Comparison of ENCODE assay signal across 1 cellular context in the genomic region with DNA sequence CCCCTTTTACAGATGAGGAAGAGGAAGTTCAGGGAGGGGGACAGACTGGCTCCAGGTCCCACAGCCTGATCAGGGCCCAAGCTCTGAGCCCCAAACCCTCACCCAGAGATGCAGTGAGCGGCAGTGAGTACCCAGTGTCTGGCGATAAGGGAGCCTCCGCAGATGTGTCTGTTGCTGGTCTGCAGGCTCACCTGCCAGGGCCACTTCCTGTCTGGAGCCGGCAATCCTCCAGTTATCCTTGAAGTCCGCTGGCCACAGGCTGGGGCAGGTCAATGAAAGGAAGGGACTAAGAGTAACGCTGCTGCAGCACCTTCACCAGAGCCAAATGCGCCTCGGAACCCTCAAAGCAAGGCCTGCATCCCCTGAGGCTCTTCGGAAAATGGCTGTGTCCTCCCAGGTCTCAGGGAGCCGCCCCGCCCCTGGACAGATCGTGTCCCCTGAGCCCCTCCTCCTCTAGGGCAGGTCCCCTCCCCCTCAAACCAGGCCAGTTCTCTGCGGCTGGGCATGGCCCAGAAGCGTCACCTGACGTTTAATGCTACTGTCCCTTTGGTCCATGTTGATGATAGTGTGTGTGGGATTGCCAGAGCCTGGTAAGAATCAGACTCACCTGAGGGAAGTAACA.
TF ChIP-seq lines count a peak whose summit lies in the region.

No MANE protein-coding gene starts in this region.

TF ChIP-seq in H1, 55 proteins besides CTCF, POLR2A, EP300 and RAD21:
- TF ChIP-seq E2F6 (IDR thresholded peaks at IDR 0.05), result no peak
- TF ChIP-seq KDM1A (IDR thresholded peaks at IDR 0.05; ENCODE audit: borderline replicate concordance, low read length), result no peak
- no peak for TF ChIP-seq MAFK (IDR thresholded peaks at IDR 0.05; ENCODE audit: low read depth, low read length)
- TF ChIP-seq SUZ12 (IDR thresholded peaks at IDR 0.05; ENCODE audit: low read length), result peak; percentile 8; the same call in 1 of the 2 replicates
- TF ChIP-seq CTBP2 (IDR thresholded peaks at IDR 0.05; ENCODE audit: borderline replicate concordance, insufficient read depth, insufficient read length, low read length), result no peak
- no peak for TF ChIP-seq TAF1 (IDR thresholded peaks at IDR 0.05; ENCODE audit: low read depth, low read length)
- TF ChIP-seq CHD1 (IDR thresholded peaks at IDR 0.05; ENCODE audit: low read depth, low read length), result no peak
- no peak for TF ChIP-seq CBX8 (IDR thresholded peaks at IDR 0.05; ENCODE audit: borderline replicate concordance, low read depth, low read length)
- TF ChIP-seq, protein P1, sequence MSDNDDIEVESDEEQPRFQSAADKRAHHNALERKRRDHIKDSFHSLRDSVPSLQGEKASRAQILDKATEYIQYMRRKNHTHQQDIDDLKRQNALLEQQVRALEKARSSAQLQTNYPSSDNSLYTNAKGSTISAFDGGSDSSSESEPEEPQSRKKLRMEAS (IDR thresholded peaks at IDR 0.05), result no peak
- no peak for TF ChIP-seq BRCA1 (IDR thresholded peaks at IDR 0.05; ENCODE audit: low read depth, low read length)
- TF ChIP-seq PHF8 (conservative IDR thresholded peaks at IDR 0.05; ENCODE audit: low read depth, low read length), result no peak
- TF ChIP-seq SP4 (IDR thresholded peaks at IDR 0.05; ENCODE audit: low read length), result no peak
- no peak for TF ChIP-seq SAP30 (IDR thresholded peaks at IDR 0.05; ENCODE audit: insufficient read depth, insufficient replicate concordance, low read length)
- no peak for TF ChIP-seq HDAC2 (IDR thresholded peaks at IDR 0.05; ENCODE audit: borderline replicate concordance in 1 of 2, low read depth in 2 of 2, low read length in 2 of 2)
- TF ChIP-seq TAF7 (optimal IDR thresholded peaks at IDR 0.05; ENCODE audit: borderline replicate concordance, low read depth, low read length), result no peak
- TF ChIP-seq BCL11A (IDR thresholded peaks at IDR 0.05; ENCODE audit: low read depth in 2 of 2, low read length in 2 of 2), result no peak
- no peak for TF ChIP-seq RNF2 (IDR thresholded peaks at IDR 0.05; ENCODE audit: borderline replicate concordance, low read depth, low read length, missing control alignments, poor library complexity, severe bottlenecking)
- peak; percentile 27; the same call in 1 of the 2 replicates for TF ChIP-seq TBP (IDR thresholded peaks at IDR 0.05; ENCODE audit: low read depth, low read length)
- no peak for TF ChIP-seq FOSL1 (IDR thresholded peaks at IDR 0.05; ENCODE audit: insufficient read depth, low read depth, low read length)
- TF ChIP-seq CHD2 (IDR thresholded peaks at IDR 0.05; ENCODE audit: low read length), result peak; percentile 55; the same call in 1 of the 2 replicates
- no peak for TF ChIP-seq SP2 (IDR thresholded peaks at IDR 0.05; ENCODE audit: low read length)
- 0 out of 2 replicates have a peak, but pooled peaks have one; percentile 28 for TF ChIP-seq SP1 (IDR thresholded peaks at IDR 0.05; ENCODE audit: low read depth, low read length)
- TF ChIP-seq SIRT6 (IDR thresholded peaks at IDR 0.05; ENCODE audit: low read length), result no peak
